Comparison of ENCODE assay signal across 8 cellular contexts in genomic region chr9:131739192-131739961, GRCh38. TPM values are rescaled to one million over a fixed set of nuclear protein-coding genes. Genes with fewer than 3 reads are reported as not detected.
A peak's percentile ranks its signal among the peaks of the same experiment; 100 is the strongest.
DNase-seq lines count a peak whose midpoint lies in the region; ATAC-seq and TF ChIP-seq lines count a peak whose summit lies in the region.

No MANE protein-coding gene starts in this region.

- no peaks in the 10 kb centered on the region for H3K27me3 Mint-ChIP-seq in activated naive CD8-positive, alpha-beta T cell treated with anti-CD3 and anti-CD28 coated beads, Interleukin-2, amount 10 ng/mL, durations not matched to agents 7 days and 5 days

- H3K27ac ChIP-seq in OCI-LY7 (ENCODE audit: low read depth, low read length, poor library complexity, severe bottlenecking) = peak overlapping the region; percentile 100
- H3K27ac ChIP-seq in left ventricle myocardium inferior (replicated peaks) = peak overlapping the region; percentile 94
- peak overlapping the region; percentile 42 for H3K27ac ChIP-seq in rectal smooth muscle tissue (ENCODE audit: low read depth, low read length)

- peak; percentile 32 for ATAC-seq in activated naive CD8-positive, alpha-beta T cell treated with anti-CD3 and anti-CD28 coated beads, Interleukin-2, amount 10 ng/mL, durations not matched to agents 7 days and 5 days (ENCODE audit: low read depth)

- no peaks in the 10 kb centered on the region for H4K20me1 ChIP-seq in OCI-LY7 (ENCODE audit: insufficient read depth, low read length)

- H3K9me3 ChIP-seq in OCI-LY7 (ENCODE audit: low read length) (no peaks in the 10 kb centered on the region), left ventricle myocardium inferior (replicated peaks) (no peaks in the 10 kb centered on the region)

- peak overlapping the region; percentile 97 for H3K4me2 ChIP-seq in OCI-LY7 (ENCODE audit: low read length)

- H3K4me1 ChIP-seq in OCI-LY7 (ENCODE audit: insufficient read depth, low read length, poor library complexity, severe bottlenecking) = peaks cover 70% of the 10 kb centered on the region
- H3K4me1 ChIP-seq in left ventricle myocardium inferior = peaks cover 66% of the 10 kb centered on the region
- H3K4me1 ChIP-seq in rectal smooth muscle tissue (ENCODE audit: control insufficient read depth, insufficient read depth, low read length) = peaks cover 3% of the 10 kb centered on the region

- no peaks in the 10 kb centered on the region for H3K9me3 Mint-ChIP-seq in activated naive CD8-positive, alpha-beta T cell treated with anti-CD3 and anti-CD28 coated beads, Interleukin-2, amount 10 ng/mL, durations not matched to agents 7 days and 5 days

- POLR2A ChIA-PET in OCI-LY7 (lab: Charles Lee) = interaction anchor here (0.5 to 4.9 kb wide), 7 partner anchors 10 to 1456 kb away, joined by 3 to 84 read pairs (median 7); no protein-coding TSS in a partner anchor
- POLR2A ChIA-PET in activated naive CD8-positive, alpha-beta T cell treated with anti-CD3 and anti-CD28 coated beads, Interleukin-2, amount 10 ng/mL, durations not matched to agents 7 days and 5 days (lab: Charles Lee) = interaction anchor here (1.0 to 4.0 kb wide), 8 partner anchors 9 to 366 kb away, joined by 3 to 19 read pairs (median 4); no protein-coding TSS in a partner anchor

- H3K4me1 Mint-ChIP-seq in activated naive CD8-positive, alpha-beta T cell treated with anti-CD3 and anti-CD28 coated beads, Interleukin-2, amount 10 ng/mL, durations not matched to agents 7 days and 5 days = peaks cover 56% of the 10 kb centered on the region

- peaks cover 30% of the 10 kb centered on the region; the same call in 1 of the 2 replicates for H3K36me3 ChIP-seq in OCI-LY7 (ENCODE audit: insufficient read depth, low read length)
- peaks cover 7% of the 10 kb centered on the region for H3K36me3 ChIP-seq in left ventricle myocardium inferior
- no peaks in the 10 kb centered on the region for H3K36me3 ChIP-seq in rectal smooth muscle tissue (ENCODE audit: control insufficient read depth, insufficient read depth, low read length)

- H3K36me3 Mint-ChIP-seq in activated naive CD8-positive, alpha-beta T cell treated with anti-CD3 and anti-CD28 coated beads, Interleukin-2, amount 10 ng/mL, durations not matched to agents 7 days and 5 days = peaks cover 6% of the 10 kb centered on the region

- no peak overlapping the region for H2AFZ ChIP-seq in OCI-LY7 (ENCODE audit: low read length)

- CTCF ChIA-PET in OCI-LY7 (lab: Charles Lee; ENCODE audit: unreplicated experiment) = interaction anchor here (0.6 kb wide), 1 partner anchor 20 kb away, joined by 4 read pairs; no protein-coding TSS in a partner anchor

- TF ChIP-seq CTCF in OCI-LY7 (conservative IDR thresholded peaks at IDR 0.05; ENCODE audit: low read length) = no peak
- TF ChIP-seq CTCF in left ventricle myocardium inferior (IDR thresholded peaks at IDR 0.05; ENCODE audit: borderline replicate concordance) = no peak

- H3K9me2 ChIP-seq in OCI-LY7 (ENCODE audit: insufficient read depth, low read length) = no peaks in the 10 kb centered on the region

- peaks cover 49% of the 10 kb centered on the region for H3K79me2 ChIP-seq in OCI-LY7 (ENCODE audit: insufficient read depth, low read depth, low read length)

- peak overlapping the region; percentile 25 for H3K9ac ChIP-seq in rectal smooth muscle tissue (ENCODE audit: low read length)

- H3K27ac Mint-ChIP-seq in activated naive CD8-positive, alpha-beta T cell treated with anti-CD3 and anti-CD28 coated beads, Interleukin-2, amount 10 ng/mL, durations not matched to agents 7 days and 5 days = peak overlapping the region; percentile 79

- H3K4me3 ChIP-seq in OCI-LY7 (ENCODE audit: low read depth, low read length, poor library complexity, severe bottlenecking) (peak overlapping the region; percentile 81), left ventricle myocardium inferior (peak overlapping the region; percentile 72), rectal smooth muscle tissue (ENCODE audit: low read length) (peak overlapping the region; percentile 67)

- intact Hi-C loops in OCI-LY7 (cut with micrococcal nuclease; ENCODE audit: unreplicated experiment) = loop anchor here (2.0 to 5.0 kb wide), 4 partner anchors 15 to 462 kb away; partner anchors contain the start of gene FAM78A
- intact Hi-C loops in left ventricle myocardium inferior (cut with micrococcal nuclease) = loop anchor here (10.0 kb wide), 1 partner anchor 65 kb away; no protein-coding TSS in a partner anchor

- no TSS peak for BruUV-seq in OCI-LY7 (replicated peaks; lab: Mats Ljungman, UMichigan)

- H3K27me3 ChIP-seq in left ventricle myocardium inferior (ENCODE audit: low read depth) (no peaks in the 10 kb centered on the region), rectal smooth muscle tissue (ENCODE audit: control insufficient read depth, insufficient read depth, low read length) (no peaks in the 10 kb centered on the region)

- peak overlapping the region; percentile 94 for H3K4me3 Mint-ChIP-seq in activated naive CD8-positive, alpha-beta T cell treated with anti-CD3 and anti-CD28 coated beads, Interleukin-2, amount 10 ng/mL, durations not matched to agents 7 days and 5 days

- DNase-seq in GM03348 (ENCODE audit: low spot score) = peak; percentile 85
- DNase-seq in HCEC 1CT = peak; percentile 37
- peak; percentile 69 for DNase-seq in OCI-LY7 (ENCODE audit: low spot score)
- peak; percentile 76 for DNase-seq in activated naive CD8-positive, alpha-beta T cell treated with anti-CD3 and anti-CD28 coated beads, Interleukin-2, amount 10 ng/mL, durations not matched to agents 7 days and 5 days
- peak; percentile 41 for DNase-seq in left ventricle myocardium inferior
- DNase-seq in SHP77 treated with DMSO at 0.1 percent for 48 hours (lab: John Stamatoyannopoulos, UW) = no peak
- DNase-seq in NCI-H446 treated with DMSO at 0.1 percent for 48 hours (lab: John Stamatoyannopoulos, UW) = no peak

RNA-seq across cellular contexts. Expression of gene RAPGEF1, which starts 0.5 kb away (rescaled TPM):
- total RNA-seq in OCI-LY7 (2014; rRNA removed; shearing (Covaris generic)) = 114 and 118 TPM in 2 replicates
- total RNA-seq in OCI-LY7 (2022) (243 and 277 TPM in 2 replicates), left ventricle myocardium inferior (95.9 TPM)
- 100 to 1,000 TPM; 129 to 131 TPM for total RNA-seq in activated naive CD8-positive, alpha-beta T cell treated with anti-CD3 and anti-CD28 coated beads, Interleukin-2, amount 10 ng/mL, durations not matched to agents 7 days and 5 days

Comparison
In these comparisons a context has a peak if more than half of its experiments do, and no peak if none do; other contexts are left out.
1. DNase-seq: peak in GM03348 (single experiment), HCEC 1CT (single experiment), OCI-LY7 (single experiment), activated naive CD8-positive, alpha-beta T cell treated with anti-CD3 and anti-CD28 coated beads, Interleukin-2, amount 10 ng/mL, durations not matched to agents 7 days and 5 days (single experiment) and left ventricle myocardium inferior (single experiment); none in SHP77 treated with DMSO at 0.1 percent for 48 hours (single experiment) and NCI-H446 treated with DMSO at 0.1 percent for 48 hours (single experiment).
2. H3K27ac ChIP-seq: peak in every context shown above with its lines; median percentile 100 in OCI-LY7; 94 in left ventricle myocardium inferior; 42 in rectal smooth muscle tissue.
3. Peak in every context shown above with its lines, with median percentiles within 50 percentile points of each other: H3K4me3 ChIP-seq.